ENCODE assay signal across 8 cellular contexts in the genomic region with DNA sequence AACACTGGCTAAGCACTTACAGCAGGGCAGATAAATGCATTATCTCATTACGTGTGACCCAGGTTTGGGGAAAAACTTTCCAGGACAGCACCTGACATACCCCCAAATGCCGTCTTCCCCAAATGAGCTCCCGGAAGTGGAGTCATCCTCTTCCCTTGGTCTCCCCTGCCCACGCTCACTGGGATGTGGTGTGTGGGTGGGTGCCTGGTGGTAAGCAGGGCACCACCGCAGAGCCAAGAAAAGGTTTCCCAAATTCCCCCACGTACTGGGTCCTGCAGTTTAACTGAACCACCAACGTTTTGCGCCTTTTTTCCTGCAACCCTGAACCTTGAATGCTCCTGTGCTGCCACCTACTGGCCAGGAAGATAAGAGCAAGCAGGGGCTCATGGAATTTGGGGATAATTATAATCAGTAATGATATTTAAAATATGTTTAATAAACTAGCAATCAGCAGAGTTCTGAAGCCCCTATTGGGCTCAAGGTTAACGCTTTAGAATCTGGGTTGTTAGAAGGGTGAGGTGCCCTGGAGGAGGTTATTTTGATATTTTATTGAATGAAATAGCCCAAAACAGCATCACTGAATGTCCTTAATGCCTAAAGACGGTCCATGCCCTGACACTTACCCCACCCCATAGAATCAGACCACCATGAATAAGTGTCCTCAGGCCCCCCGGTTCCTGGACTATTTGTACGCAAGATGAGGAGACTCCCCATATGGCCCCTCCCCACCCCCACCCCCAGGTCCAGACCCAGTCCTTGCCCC.
DNase-seq lines count a peak whose midpoint lies in the region; ATAC-seq and TF ChIP-seq lines count a peak whose summit lies in the region.

No MANE protein-coding gene starts in this region.

- no peak overlapping the region for H3K4me3 ChIP-seq in cardiac fibroblast (replicated peaks in 1 of 2; ENCODE audit: low read depth in 2 of 2, low read length in 2 of 2)

- peak; percentile 96 for TF ChIP-seq CTCF in VCaP (conservative IDR thresholded peaks at IDR 0.05)
- TF ChIP-seq CTCF in cardiac fibroblast (IDR thresholded peaks at IDR 0.05; ENCODE audit: low read depth, low read length), result peak; percentile 86

- no peak for ATAC-seq in GM19328 (IDR thresholded peaks at IDR 0.05; ENCODE audit: unreplicated experiment)

- DNase-seq in NCI-H2081 (lab: John Stamatoyannopoulos, UW) (peak; percentile 73 to 80), NCI-H2081 treated with DMSO at 0.1 percent for 48 hours (lab: John Stamatoyannopoulos, UW) (no peak), NCI-H1930 (lab: John Stamatoyannopoulos, UW) (peak; percentile 26 to 52), cardiac fibroblast (ENCODE audit: low read depth in 2 of 2) (peak; percentile 68), left kidney (ENCODE audit: low read depth, low spot score) (peak; percentile 84)
- peak; percentile 31 to 63 (median 43) for DNase-seq in stimulated activated CD4-positive, alpha-beta T cell treated with anti-CD3 and anti-CD28 coated beads, TNF-alpha, amount 100 ng/mL, for 24 hours (ENCODE audit: low read depth in 3 of 3)

- H3K27ac ChIP-seq in VCaP, result no peak overlapping the region
